Comparison of ENCODE assay signal across 8 cellular contexts in the genomic region with DNA sequence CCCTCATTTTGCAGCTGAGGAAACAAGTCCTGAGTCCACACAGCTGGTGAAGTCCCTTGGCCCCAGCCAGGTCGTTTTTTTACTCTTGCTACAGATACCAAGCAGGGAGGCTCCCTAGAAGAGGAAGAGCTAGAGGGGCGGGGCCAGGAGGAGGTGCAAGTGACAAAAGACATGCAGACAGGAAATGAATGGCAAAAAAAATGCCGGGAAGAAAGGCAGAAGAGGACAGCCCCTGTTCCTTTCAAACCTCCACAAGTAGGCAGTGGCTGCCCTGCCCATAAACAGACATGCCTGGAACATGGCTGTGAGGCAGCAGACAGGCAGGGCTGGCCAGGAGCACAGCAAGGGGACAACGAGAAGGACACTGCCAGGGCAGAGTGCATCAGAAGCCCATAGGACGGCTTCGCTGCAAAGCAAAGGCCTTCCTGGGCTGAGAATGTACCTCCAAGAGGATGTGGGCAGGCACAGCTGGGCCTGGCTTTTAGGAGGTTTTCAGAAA.
DNase-seq lines count a peak whose midpoint lies in the region; ATAC-seq and TF ChIP-seq lines count a peak whose summit lies in the region.

No MANE protein-coding gene starts in this region.

- RAD21 ChIA-PET in HCT116 (lab: Charles Lee; ENCODE audit: low non-redundant PET in 1 of 2, low total read pairs in 2 of 2, uncharacterized antibody in 2 of 2, unreplicated experiment in 2 of 2), result no interaction called here

- no peaks in the 10 kb centered on the region for H3K36me3 ChIP-seq in HCT116 (ENCODE audit: control insufficient read depth in 1 of 2, insufficient read depth in 2 of 2, low read length in 2 of 2)
- no peaks in the 10 kb centered on the region for H3K36me3 ChIP-seq in RWPE2 (ENCODE audit: low read depth)
- no peaks in the 10 kb centered on the region for H3K36me3 ChIP-seq in heart left ventricle

- no peak for TF ChIP-seq RAD21 in HCT116 (IDR thresholded peaks at IDR 0.05; ENCODE audit: low read depth)

- no peaks in the 10 kb centered on the region for H3K79me2 ChIP-seq in HCT116 (ENCODE audit: insufficient read depth, low read length)

- DNase-seq in AML-193 (lab: John Stamatoyannopoulos, UW) (peak; percentile 84 to 85), HCT116 (ENCODE audit: low read depth, low spot score) (no peak), RWPE2 (ENCODE audit: low spot score) (no peak), heart left ventricle (peak in 1 of 5 donors; percentile 61), head of caudate nucleus (no peak), D341Med (ENCODE audit: low spot score) (no peak)

- ATAC-seq in HCT116, result peak; percentile 71
- ATAC-seq in RWPE2 (ENCODE audit: low read depth), result peak; percentile 23; the same call in 2 of the 3 replicates
- ATAC-seq in heart left ventricle, result peak in 3 of 4 donors; percentile 36 to 65 (median 46)
- no peak for ATAC-seq in GM18498 (IDR thresholded peaks at IDR 0.05; ENCODE audit: unreplicated experiment)
- no peak for ATAC-seq in HG02852 (IDR thresholded peaks at IDR 0.05; ENCODE audit: unreplicated experiment)

- no peaks in the 10 kb centered on the region for H4K20me1 ChIP-seq in HCT116 (ENCODE audit: insufficient read depth)

- WGBS in heart left ventricle, 4 donors, result 35 to 48% (median 37%) methylated on average over 6 of the region's 6 CpGs

- TF ChIP-seq CTCF in HCT116 (IDR thresholded peaks at IDR 0.05 in 2 of 3, conservative IDR thresholded peaks at IDR 0.05 in 1 of 3; ENCODE audit: borderline replicate concordance in 1 of 3, insufficient read depth in 1 of 3, low read depth in 2 of 3, low read length in 2 of 3) (no peak), RWPE2 (IDR thresholded peaks at IDR 0.05; ENCODE audit: poor library complexity, severe bottlenecking) (no peak), heart left ventricle (IDR thresholded peaks at IDR 0.05) (no peak)

- H2AFZ ChIP-seq in HCT116 (ENCODE audit: low read depth, low read length, poor library complexity, severe bottlenecking), result peak overlapping the region; percentile 56

- H3K27me3 ChIP-seq in HCT116 (ENCODE audit: insufficient read depth, low read length) (no peaks in the 10 kb centered on the region), RWPE2 (ENCODE audit: insufficient read depth, poor library complexity, severe bottlenecking) (no peaks in the 10 kb centered on the region), heart left ventricle (no peaks in the 10 kb centered on the region)

- no peaks in the 10 kb centered on the region for H3K9me3 ChIP-seq in HCT116 (ENCODE audit: control insufficient read depth in 1 of 2, insufficient read depth in 1 of 2, low read depth in 1 of 2, low read length in 2 of 2)
- H3K9me3 ChIP-seq in RWPE2 (ENCODE audit: severe bottlenecking), result no peaks in the 10 kb centered on the region
- no peaks in the 10 kb centered on the region for H3K9me3 ChIP-seq in heart left ventricle

- H3K4me1 ChIP-seq in HCT116 (ENCODE audit: control insufficient read depth in 1 of 2, insufficient read depth in 2 of 2, low read length in 2 of 2) (peaks cover 7 to 11% of the 10 kb centered on the region in 2 experiments; a peak in 3 of 4 replicates), RWPE2 (ENCODE audit: insufficient read depth, poor library complexity, severe bottlenecking) (no peaks in the 10 kb centered on the region), heart left ventricle (peaks cover 0 to 18% (median 3%) of the 10 kb centered on the region in 12 donors)

- intact Hi-C loops in HCT116 (cut with micrococcal nuclease), result no loop called here
- intact Hi-C loops in heart left ventricle (cut with DNase I), result no loop called here
- intact Hi-C loops in head of caudate nucleus (cut with DNase I), result no loop called here

- no peak overlapping the region for H3K4me3 ChIP-seq in HCT116 (replicated peaks in 1 of 2; ENCODE audit: low read depth in 1 of 2, low read length in 2 of 2)
- H3K4me3 ChIP-seq in RWPE2 (ENCODE audit: severe bottlenecking), result no peak overlapping the region
- no peak overlapping the region for H3K4me3 ChIP-seq in heart left ventricle

- CTCF ChIA-PET in HCT116 (lab: Charles Lee), result no interaction called here

- no peaks in the 10 kb centered on the region for H3K9me2 ChIP-seq in HCT116 (ENCODE audit: insufficient read depth)

- BruUV-seq in HCT116 (replicated peaks; lab: Mats Ljungman, UMichigan), result no TSS peak

- POLR2A ChIA-PET in HCT116 (lab: Charles Lee), result no interaction called here

- H3K4me2 ChIP-seq in HCT116 (ENCODE audit: low read length), result peak overlapping the region; percentile 44

- no peak overlapping the region for H3K27ac ChIP-seq in HCT116 (ENCODE audit: low read depth, low read length)
- no peak overlapping the region for H3K27ac ChIP-seq in RWPE2 (ENCODE audit: poor library complexity, severe bottlenecking)
- H3K27ac ChIP-seq in heart left ventricle, result no peak overlapping the region

- no peak overlapping the region for H3K9ac ChIP-seq in HCT116 (ENCODE audit: low read length)

- TF ChIP-seq POLR2A in HCT116 (IDR thresholded peaks at IDR 0.05; ENCODE audit: borderline replicate concordance, extremely low read depth, insufficient read depth, insufficient read length) (no peak), heart left ventricle (IDR thresholded peaks at IDR 0.05) (no peak)

TF ChIP-seq in HCT116, 20 proteins besides CTCF, POLR2A, EP300 and RAD21:
- no peak for TF ChIP-seq SIN3A (IDR thresholded peaks at IDR 0.05; ENCODE audit: low read depth)
- no peak for TF ChIP-seq YY1 (IDR thresholded peaks at IDR 0.05; ENCODE audit: extremely low read depth, insufficient replicate concordance, low read depth, low read length)
- TF ChIP-seq, protein P1, sequence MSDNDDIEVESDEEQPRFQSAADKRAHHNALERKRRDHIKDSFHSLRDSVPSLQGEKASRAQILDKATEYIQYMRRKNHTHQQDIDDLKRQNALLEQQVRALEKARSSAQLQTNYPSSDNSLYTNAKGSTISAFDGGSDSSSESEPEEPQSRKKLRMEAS (IDR thresholded peaks at IDR 0.05), result no peak
- TF ChIP-seq, protein P2, sequence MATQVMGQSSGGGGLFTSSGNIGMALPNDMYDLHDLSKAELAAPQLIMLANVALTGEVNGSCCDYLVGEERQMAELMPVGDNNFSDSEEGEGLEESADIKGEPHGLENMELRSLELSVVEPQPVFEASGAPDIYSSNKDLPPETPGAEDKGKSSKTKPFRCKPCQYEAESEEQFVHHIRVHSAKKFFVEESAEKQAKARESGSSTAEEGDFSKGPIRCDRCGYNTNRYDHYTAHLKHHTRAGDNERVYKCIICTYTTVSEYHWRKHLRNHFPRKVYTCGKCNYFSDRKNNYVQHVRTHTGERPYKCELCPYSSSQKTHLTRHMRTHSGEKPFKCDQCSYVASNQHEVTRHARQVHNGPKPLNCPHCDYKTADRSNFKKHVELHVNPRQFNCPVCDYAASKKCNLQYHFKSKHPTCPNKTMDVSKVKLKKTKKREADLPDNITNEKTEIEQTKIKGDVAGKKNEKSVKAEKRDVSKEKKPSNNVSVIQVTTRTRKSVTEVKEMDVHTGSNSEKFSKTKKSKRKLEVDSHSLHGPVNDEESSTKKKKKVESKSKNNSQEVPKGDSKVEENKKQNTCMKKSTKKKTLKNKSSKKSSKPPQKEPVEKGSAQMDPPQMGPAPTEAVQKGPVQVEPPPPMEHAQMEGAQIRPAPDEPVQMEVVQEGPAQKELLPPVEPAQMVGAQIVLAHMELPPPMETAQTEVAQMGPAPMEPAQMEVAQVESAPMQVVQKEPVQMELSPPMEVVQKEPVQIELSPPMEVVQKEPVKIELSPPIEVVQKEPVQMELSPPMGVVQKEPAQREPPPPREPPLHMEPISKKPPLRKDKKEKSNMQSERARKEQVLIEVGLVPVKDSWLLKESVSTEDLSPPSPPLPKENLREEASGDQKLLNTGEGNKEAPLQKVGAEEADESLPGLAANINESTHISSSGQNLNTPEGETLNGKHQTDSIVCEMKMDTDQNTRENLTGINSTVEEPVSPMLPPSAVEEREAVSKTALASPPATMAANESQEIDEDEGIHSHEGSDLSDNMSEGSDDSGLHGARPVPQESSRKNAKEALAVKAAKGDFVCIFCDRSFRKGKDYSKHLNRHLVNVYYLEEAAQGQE (IDR thresholded peaks at IDR 0.05; ENCODE audit: low read depth), result no peak
- TF ChIP-seq EGR1 (IDR thresholded peaks at IDR 0.05; ENCODE audit: low read depth), result no peak
- no peak for TF ChIP-seq CEBPB (IDR thresholded peaks at IDR 0.05; ENCODE audit: low read depth)
- TF ChIP-seq FOSL1 (IDR thresholded peaks at IDR 0.05; ENCODE audit: low read depth), result no peak
- TF ChIP-seq, protein P3, sequence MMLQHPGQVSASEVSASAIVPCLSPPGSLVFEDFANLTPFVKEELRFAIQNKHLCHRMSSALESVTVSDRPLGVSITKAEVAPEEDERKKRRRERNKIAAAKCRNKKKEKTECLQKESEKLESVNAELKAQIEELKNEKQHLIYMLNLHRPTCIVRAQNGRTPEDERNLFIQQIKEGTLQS (IDR thresholded peaks at IDR 0.05), result no peak
- TF ChIP-seq ZFX (IDR thresholded peaks at IDR 0.05), result no peak
- TF ChIP-seq EZH2phosphoT487 (IDR thresholded peaks at IDR 0.05; ENCODE audit: borderline replicate concordance), result no peak
- no peak for TF ChIP-seq ZNF274 (IDR thresholded peaks at IDR 0.05; ENCODE audit: low read depth, low read length)
- no peak for TF ChIP-seq ELF1 (IDR thresholded peaks at IDR 0.05; ENCODE audit: borderline replicate concordance, low read depth)
- no peak for TF ChIP-seq EZH2 (IDR thresholded peaks at IDR 0.05)
- TF ChIP-seq SRF (IDR thresholded peaks at IDR 0.05; ENCODE audit: low read depth), result no peak
- no peak for TF ChIP-seq POLR2AphosphoS5 (IDR thresholded peaks at IDR 0.05; ENCODE audit: low read depth, low read length)
- TF ChIP-seq CBX3 (IDR thresholded peaks at IDR 0.05; ENCODE audit: low read depth), result no peak

Comparison
In these comparisons a context has a peak if more than half of its experiments do, and no peak if none do; other contexts are left out.
1. DNase-seq: peak in AML-193 (2 of 2); none in HCT116 (single experiment), RWPE2 (single experiment), head of caudate nucleus (0 of 42) and D341Med (single experiment).
2. ATAC-seq: peak in HCT116 (single experiment), RWPE2 (single experiment) and heart left ventricle (3 of 4); none in GM18498 (single experiment) and HG02852 (single experiment).